Comparison of ENCODE assay signal across 8 cellular contexts in genomic region chr1:148372051-148372726, GRCh38.
DNase-seq lines count a peak whose midpoint lies in the region; ATAC-seq and TF ChIP-seq lines count a peak whose summit lies in the region.
"Not testable (repeated sequence)": the region's sequence is repeated elsewhere in the genome, so short reads cannot be mapped to it uniquely, and the experiment has no call there.

No MANE protein-coding gene starts in this region.

- CTCF ChIA-PET in activated CD4-positive, alpha-beta T cell treated with anti-CD3 and anti-CD28 coated beads for 36 hours (lab: Charles Lee): interaction anchor here (0.6 to 1.9 kb wide), 10 partner anchors 8 to 43 kb away, joined by 3 to 6 read pairs (median 4); no protein-coding TSS in a partner anchor

- peak overlapping the region; percentile 53 for H3K4me3 Mint-ChIP-seq in activated CD4-positive, alpha-beta T cell treated with anti-CD3 and anti-CD28 coated beads for 36 hours
- H3K4me3 Mint-ChIP-seq in chondrocyte (ENCODE audit: unreplicated experiment): not testable (repeated sequence)
- H3K4me3 Mint-ChIP-seq in natural killer cell treated with Interleukin-12 subunit alpha and Interleukin-12 subunit beta and Interleukin-15 and Interleukin-18, amount 100 ng/mL, for 72 hours: peak overlapping the region; percentile 76

- H3K79me2 ChIP-seq in OCI-LY1 (ENCODE audit: insufficient read depth, low read length): not testable (repeated sequence)

- ATAC-seq in activated CD4-positive, alpha-beta T cell treated with anti-CD3 and anti-CD28 coated beads for 36 hours: peak; percentile 3
- ATAC-seq in activated naive CD4-positive, alpha-beta T cell treated with anti-CD3 and anti-CD28 coated beads, Interleukin-2, amount 50 U/mL, for 72 hours: peak; percentile 4 to 31
- peak in 1 of 2 donors; percentile 53 for ATAC-seq in natural killer cell treated with Interleukin-12 subunit alpha and Interleukin-12 subunit beta and Interleukin-15 and Interleukin-18, amount 100 ng/mL, for 72 hours

- H3K27ac Mint-ChIP-seq in activated CD4-positive, alpha-beta T cell treated with anti-CD3 and anti-CD28 coated beads for 36 hours: peak overlapping the region; percentile 99
- peak overlapping the region; percentile 91 to 95 for H3K27ac Mint-ChIP-seq in activated naive CD4-positive, alpha-beta T cell treated with anti-CD3 and anti-CD28 coated beads, Interleukin-2, amount 50 U/mL, for 72 hours
- peak overlapping the region; percentile 62 for H3K27ac Mint-ChIP-seq in chondrocyte (ENCODE audit: unreplicated experiment)
- H3K27ac Mint-ChIP-seq in natural killer cell treated with Interleukin-12 subunit alpha and Interleukin-12 subunit beta and Interleukin-15 and Interleukin-18, amount 100 ng/mL, for 72 hours: peak overlapping the region; percentile 82 to 88

- H3K9me3 ChIP-seq in OCI-LY1 (ENCODE audit: low read length); thymus (ENCODE audit: control insufficient read depth): not testable (repeated sequence)

- not testable (repeated sequence) for H3K4me2 ChIP-seq in OCI-LY1 (ENCODE audit: low read length)

- not testable (repeated sequence) for H3K9me3 Mint-ChIP-seq in activated CD4-positive, alpha-beta T cell treated with anti-CD3 and anti-CD28 coated beads for 36 hours (ENCODE audit: low read depth); activated naive CD4-positive, alpha-beta T cell treated with anti-CD3 and anti-CD28 coated beads, Interleukin-2, amount 50 U/mL, for 72 hours; chondrocyte (ENCODE audit: low read depth); natural killer cell treated with Interleukin-12 subunit alpha and Interleukin-12 subunit beta and Interleukin-15 and Interleukin-18, amount 100 ng/mL, for 72 hours

- H3F3A ChIP-seq in OCI-LY1 (ENCODE audit: insufficient read depth, low read length): not testable (repeated sequence)

- H3K36me3 Mint-ChIP-seq in activated CD4-positive, alpha-beta T cell treated with anti-CD3 and anti-CD28 coated beads for 36 hours (ENCODE audit: low read depth); activated naive CD4-positive, alpha-beta T cell treated with anti-CD3 and anti-CD28 coated beads, Interleukin-2, amount 50 U/mL, for 72 hours; chondrocyte (ENCODE audit: low read depth); natural killer cell treated with Interleukin-12 subunit alpha and Interleukin-12 subunit beta and Interleukin-15 and Interleukin-18, amount 100 ng/mL, for 72 hours: not testable (repeated sequence)

- not testable (repeated sequence) for TF ChIP-seq CTCF in OCI-LY1 (IDR thresholded peaks at IDR 0.05; ENCODE audit: low read length); chondrocyte (IDR thresholded peaks at IDR 0.05); fibroblast of the aortic adventitia (IDR thresholded peaks at IDR 0.05; ENCODE audit: insufficient read depth, low read length)

- H3K9me2 ChIP-seq in OCI-LY1 (ENCODE audit: low read depth, low read length): not testable (repeated sequence)

- H3K4me3 ChIP-seq in OCI-LY1 (ENCODE audit: low read depth, low read length, poor library complexity, severe bottlenecking); fibroblast of the aortic adventitia (ENCODE audit: low read depth, low read length); thymus (ENCODE audit: low read length): not testable (repeated sequence)

- not testable (repeated sequence) for H3K27me3 ChIP-seq in OCI-LY1 (ENCODE audit: insufficient read depth, low read length); thymus (ENCODE audit: control insufficient read depth, insufficient read depth)

- DNase-seq in EH (ENCODE audit: low read depth) (peak; percentile 20), fibroblast of the aortic adventitia (ENCODE audit: low read depth) (peak; percentile 40)
- DNase-seq in activated CD4-positive, alpha-beta T cell treated with anti-CD3 and anti-CD28 coated beads for 36 hours; activated naive CD4-positive, alpha-beta T cell treated with anti-CD3 and anti-CD28 coated beads, Interleukin-2, amount 50 U/mL, for 72 hours (ENCODE audit: low spot score in 2 of 2); chondrocyte (ENCODE audit: low spot score); natural killer cell treated with Interleukin-12 subunit alpha and Interleukin-12 subunit beta and Interleukin-15 and Interleukin-18, amount 100 ng/mL, for 72 hours (ENCODE audit: low spot score): not testable (repeated sequence)

- peaks cover 48% of the 10 kb centered on the region for H3K4me1 Mint-ChIP-seq in activated CD4-positive, alpha-beta T cell treated with anti-CD3 and anti-CD28 coated beads for 36 hours
- H3K4me1 Mint-ChIP-seq in chondrocyte (ENCODE audit: low read depth): peaks cover 21% of the 10 kb centered on the region
- H3K4me1 Mint-ChIP-seq in natural killer cell treated with Interleukin-12 subunit alpha and Interleukin-12 subunit beta and Interleukin-15 and Interleukin-18, amount 100 ng/mL, for 72 hours (ENCODE audit: low read depth in 2 of 2): peaks cover 25 to 27% of the 10 kb centered on the region in 2 donors

- H3K36me3 ChIP-seq in OCI-LY1 (ENCODE audit: insufficient read depth, low read length); thymus (ENCODE audit: control insufficient read depth, insufficient read depth): not testable (repeated sequence)

- not testable (repeated sequence) for H4K20me1 ChIP-seq in OCI-LY1 (ENCODE audit: insufficient read depth, low read length)

- intact Hi-C loops in activated CD4-positive, alpha-beta T cell treated with anti-CD3 and anti-CD28 coated beads for 36 hours (cut with DNase I, micrococcal nuclease): loop anchor here (1.0 to 10.0 kb wide), 5 partner anchors 9 to 153 kb away; no protein-coding TSS in a partner anchor

- H3K27ac ChIP-seq in OCI-LY1 (ENCODE audit: low read depth, low read length, poor library complexity, severe bottlenecking) (peak overlapping the region; percentile 19), thymus (ENCODE audit: low read depth) (peak overlapping the region; percentile 64)

- peaks cover 16% of the 10 kb centered on the region for H3K4me1 ChIP-seq in OCI-LY1 (ENCODE audit: insufficient read depth, low read length, severe bottlenecking)
- H3K4me1 ChIP-seq in thymus (ENCODE audit: control insufficient read depth, insufficient read depth, low read length): not testable (repeated sequence)

- POLR2A ChIA-PET in activated CD4-positive, alpha-beta T cell treated with anti-CD3 and anti-CD28 coated beads for 36 hours (lab: Charles Lee): interaction anchor here (1.5 to 4.3 kb wide), 5 partner anchors 16 to 151 kb away, joined by 8 to 40 read pairs (median 12); no protein-coding TSS in a partner anchor

- H2AFZ ChIP-seq in OCI-LY1 (ENCODE audit: low read length): peak overlapping the region; percentile 10

- H3K9ac ChIP-seq in OCI-LY1 (ENCODE audit: low read length): not testable (repeated sequence)

- not testable (repeated sequence) for H3K27me3 Mint-ChIP-seq in activated CD4-positive, alpha-beta T cell treated with anti-CD3 and anti-CD28 coated beads for 36 hours; chondrocyte (ENCODE audit: low read depth); natural killer cell treated with Interleukin-12 subunit alpha and Interleukin-12 subunit beta and Interleukin-15 and Interleukin-18, amount 100 ng/mL, for 72 hours

- WGBS in thymus: 98% methylated on average over 2 of the region's 2 CpGs
